8 cellular contexts compared by ENCODE assay signal in genomic region chr1:211515090-211516023, GRCh38.
DNase-seq lines count a peak whose midpoint lies in the region; ATAC-seq lines count a peak whose summit lies in the region.

No MANE protein-coding gene starts in this region.

- H3K9me3 ChIP-seq in duodenal mucosa (ENCODE audit: control insufficient read depth in 1 of 2, low read length in 2 of 2): no peaks in the 10 kb centered on the region

- peak overlapping the region; percentile 82 for H3K4me3 Mint-ChIP-seq in memory B cell

- H3K27ac Mint-ChIP-seq in memory B cell: no peak overlapping the region

- no peaks in the 10 kb centered on the region for H3K36me3 ChIP-seq in duodenal mucosa (ENCODE audit: control insufficient read depth in 1 of 2, insufficient read depth in 2 of 2, low read length in 2 of 2)

- DNase-seq in Ammon's horn (ENCODE audit: low spot score) (peak; percentile 55), NCI-H510A treated with DMSO at 0.1 percent for 48 hours (lab: John Stamatoyannopoulos, UW) (peak; percentile 69), memory B cell (ENCODE audit: low spot score in 2 of 2) (peak; percentile 82 to 92)
- DNase-seq in activated CD4-positive, alpha-beta T cell treated with anti-CD3 and anti-CD28 coated beads, Interleukin-2, amount 50 U/mL, for 4 hours: peak; percentile 70 to 71
- peak; percentile 53 for DNase-seq in stimulated activated CD8-positive, alpha-beta memory T cell treated with anti-CD3 and anti-CD28 coated beads, Interleukin-12 subunit alpha, Interleukin-12 subunit beta, amount 100 ng/mL, for 1 hour (ENCODE audit: low read depth)

- H3K36me3 Mint-ChIP-seq in memory B cell: no peaks in the 10 kb centered on the region

- H3K27me3 Mint-ChIP-seq in memory B cell: peaks cover 1% of the 10 kb centered on the region

- H3K9me3 Mint-ChIP-seq in memory B cell: no peaks in the 10 kb centered on the region

- peaks cover 35 to 37% of the 10 kb centered on the region in 2 donors for H3K4me1 ChIP-seq in duodenal mucosa (ENCODE audit: control insufficient read depth in 1 of 2, insufficient read depth in 2 of 2, low read length in 2 of 2)

- ATAC-seq in GM19043 (IDR thresholded peaks at IDR 0.05; ENCODE audit: low read depth, unreplicated experiment) (peak; percentile 42), HG03342 (IDR thresholded peaks at IDR 0.05; ENCODE audit: unreplicated experiment) (peak; percentile 62), memory B cell (ENCODE audit: low read depth) (peak; percentile 79)

- H3K4me1 Mint-ChIP-seq in memory B cell: peaks cover 23% of the 10 kb centered on the region

- no peaks in the 10 kb centered on the region for H3K27me3 ChIP-seq in duodenal mucosa (ENCODE audit: control insufficient read depth in 1 of 2, insufficient read depth in 2 of 2, low read length in 2 of 2)

- H3K9ac ChIP-seq in duodenal mucosa (ENCODE audit: low read depth in 1 of 2, low read length in 2 of 2): peak overlapping the region; percentile 61 to 74

- H3K4me3 ChIP-seq in duodenal mucosa (ENCODE audit: low read depth in 1 of 2, low read length in 2 of 2): peak overlapping the region; percentile 55 to 62

- H3K27ac ChIP-seq in duodenal mucosa (ENCODE audit: low read depth, low read length): peak overlapping the region; percentile 80

Comparison
In these comparisons a context has a peak if more than half of its experiments do, and no peak if none do; other contexts are left out.
1. Peak in every context shown above with its lines: DNase-seq, ATAC-seq, H3K4me3 ChIP-seq and H3K27ac ChIP-seq.